Comparison of ENCODE assay signal across 14 cellular contexts in genomic region chr22:46422896-46423295, GRCh38.
"Had no signal": no experiment of that assay in that cellular context is flagged by ENCODE, and none has a peak within 500 bp of the region (broad histone marks: within the 10 kb centered on the region; RNA-seq: fewer than 3 reads in every experiment).

No MANE protein-coding gene starts in this region.

- H3K27me3 ChIP-seq: breast epithelium, neural progenitor cell, pancreas had no signal

- H3K4me3 ChIP-seq: breast epithelium, dorsolateral prefrontal cortex, neural progenitor cell, pancreas, smooth muscle cell had no signal

- H3K9ac ChIP-seq: neural progenitor cell had no signal

- H3K27ac ChIP-seq: breast epithelium, dorsolateral prefrontal cortex, neural progenitor cell, pancreas had no signal

- H3K27ac Mint-ChIP-seq: activated naive CD8-positive, alpha-beta T cell treated with anti-CD3 and anti-CD28 coated beads for 36 hours; neural progenitor cell; stimulated activated effector memory CD8-positive, alpha-beta T cell treated with anti-CD3 and anti-CD28 coated beads, Interleukin-12 subunit alpha, Interleukin-12 subunit beta, amount 100 ng/mL, for 72 hours; T-helper 17 cell; type B pancreatic cell had no signal

- H3K36me3 ChIP-seq: breast epithelium, pancreas had no signal

- ATAC-seq: esophagus mucosa; stimulated activated effector memory CD8-positive, alpha-beta T cell treated with anti-CD3 and anti-CD28 coated beads, Interleukin-12 subunit alpha, Interleukin-12 subunit beta, amount 100 ng/mL, for 72 hours; T-helper 17 cell had no signal

- H3K36me3 Mint-ChIP-seq: activated naive CD8-positive, alpha-beta T cell treated with anti-CD3 and anti-CD28 coated beads for 36 hours; stimulated activated effector memory CD8-positive, alpha-beta T cell treated with anti-CD3 and anti-CD28 coated beads, Interleukin-12 subunit alpha, Interleukin-12 subunit beta, amount 100 ng/mL, for 72 hours had no signal

- H3K4me1 ChIP-seq: breast epithelium, neural progenitor cell, pancreas had no signal

- DNase-seq: activated gamma-delta T cell; activated naive CD8-positive, alpha-beta T cell treated with anti-CD3 and anti-CD28 coated beads for 36 hours; activated T-cell treated with anti-CD3 and anti-CD28 coated beads, Interleukin-2, amount 50 U/mL, for 1 hour; T-helper 17 cell had no signal

- FAIRE-seq: endometrium, pancreas, TTC549 had no signal

- H3K4me3 Mint-ChIP-seq: activated naive CD8-positive, alpha-beta T cell treated with anti-CD3 and anti-CD28 coated beads for 36 hours; neural progenitor cell; stimulated activated effector memory CD8-positive, alpha-beta T cell treated with anti-CD3 and anti-CD28 coated beads, Interleukin-12 subunit alpha, Interleukin-12 subunit beta, amount 100 ng/mL, for 72 hours; T-helper 17 cell; type B pancreatic cell had no signal

- H3K9me3 Mint-ChIP-seq: type B pancreatic cell had no signal

- H3K27me3 Mint-ChIP-seq: activated naive CD8-positive, alpha-beta T cell treated with anti-CD3 and anti-CD28 coated beads for 36 hours; T-helper 17 cell; type B pancreatic cell had no signal

- H3K9me3 ChIP-seq: pancreas had no signal
